8 cellular contexts compared by ENCODE assay signal in genomic region chr5:98768160-98769005, GRCh38. TPM values are rescaled to one million over a fixed set of nuclear protein-coding genes. Genes with fewer than 3 reads are reported as not detected.
DNase-seq lines count a peak whose midpoint lies in the region; ATAC-seq and TF ChIP-seq lines count a peak whose summit lies in the region.

No MANE protein-coding gene starts in this region.

- no peaks in the 10 kb centered on the region for H3K9me3 Mint-ChIP-seq in activated B cell treated with CpG ODN at 0.5 μM for 24 hours
- H3K9me3 Mint-ChIP-seq in mesothelial cell of epicardium, result no peaks in the 10 kb centered on the region

- H3K27ac Mint-ChIP-seq in activated B cell treated with CpG ODN at 0.5 μM for 24 hours (no peak overlapping the region), mesothelial cell of epicardium (no peak overlapping the region)

- H3K4me1 Mint-ChIP-seq in activated B cell treated with CpG ODN at 0.5 μM for 24 hours (peaks cover 40% of the 10 kb centered on the region), mesothelial cell of epicardium (peaks cover 38% of the 10 kb centered on the region)

- peaks cover 29% of the 10 kb centered on the region for H3K27me3 Mint-ChIP-seq in activated B cell treated with CpG ODN at 0.5 μM for 24 hours
- peaks cover 42% of the 10 kb centered on the region for H3K27me3 Mint-ChIP-seq in mesothelial cell of epicardium (ENCODE audit: low read depth)

- peak overlapping the region; percentile 96 for H3K4me3 Mint-ChIP-seq in activated B cell treated with CpG ODN at 0.5 μM for 24 hours
- H3K4me3 Mint-ChIP-seq in mesothelial cell of epicardium, result peak overlapping the region; percentile 76

- POLR2A ChIA-PET in AG04450 (lab: Yijun Ruan, JAX), result interaction anchor here (0.6 to 4.1 kb wide), 15 partner anchors 19 to 1234 kb away, joined by 3 to 30 read pairs (median 3); no protein-coding TSS in a partner anchor
- POLR2A ChIA-PET in activated B cell treated with CpG ODN at 0.5 μM for 24 hours (lab: Charles Lee), result interaction anchor here (0.6 to 1.2 kb wide), 3 partner anchors 166 to 1585 kb away, joined by 3 to 7 read pairs (median 6); no protein-coding TSS in a partner anchor

- TF ChIP-seq CTCF in AG04450 (IDR thresholded peaks at IDR 0.05; ENCODE audit: low read depth, low read length), result peak; percentile 99
- TF ChIP-seq CTCF in GM12875 (IDR thresholded peaks at IDR 0.05; ENCODE audit: borderline replicate concordance, insufficient read depth, low read depth, low read length), result peak; percentile 89
- TF ChIP-seq CTCF in activated B cell treated with CpG ODN at 0.5 μM for 24 hours (IDR thresholded peaks at IDR 0.05), result no peak
- peak; percentile 57 for TF ChIP-seq CTCF in mesothelial cell of epicardium (IDR thresholded peaks at IDR 0.05; ENCODE audit: unreplicated experiment)

- intact Hi-C loops in activated B cell treated with CpG ODN at 0.5 μM for 24 hours (cut with micrococcal nuclease), result loop anchor here (1.0 to 5.0 kb wide), 4 partner anchors 28 to 1236 kb away; no protein-coding TSS in a partner anchor

- no peaks in the 10 kb centered on the region; the same call in 1 of the 2 replicates for H3K9me3 ChIP-seq in AG04450 (ENCODE audit: control insufficient read depth, insufficient read depth, low read length)

- H3K36me3 Mint-ChIP-seq in activated B cell treated with CpG ODN at 0.5 μM for 24 hours (ENCODE audit: low read depth), result peaks cover 4% of the 10 kb centered on the region
- H3K36me3 Mint-ChIP-seq in mesothelial cell of epicardium, result no peaks in the 10 kb centered on the region

- no peaks in the 10 kb centered on the region for H3K27me3 ChIP-seq in AG04450 (ENCODE audit: control insufficient read depth, insufficient read depth, low read length)

- H3K4me3 ChIP-seq in AG04450 (ENCODE audit: low read depth, low read length) (peak overlapping the region; percentile 92), GM12875 (ENCODE audit: low read depth, low read length) (peak overlapping the region; percentile 64)

- peak; percentile 51 for ATAC-seq in HG02798 (IDR thresholded peaks at IDR 0.05; ENCODE audit: poor library complexity, unreplicated experiment)
- peak; percentile 28 for ATAC-seq in activated B cell treated with CpG ODN at 0.5 μM for 24 hours (ENCODE audit: low read depth)

- CTCF ChIA-PET in AG04450 (lab: Charles Lee) (interaction anchor here (0.6 to 5.4 kb wide), 89 partner anchors 11 to 1585 kb away, joined by 3 to 38 read pairs (median 4); partner anchors contain the start of gene RIOK2), activated B cell treated with CpG ODN at 0.5 μM for 24 hours (lab: Charles Lee) (interaction anchor here (0.6 to 3.7 kb wide), 14 partner anchors 9 to 1538 kb away, joined by 3 to 35 read pairs (median 4); no protein-coding TSS in a partner anchor)

- H3K27ac ChIP-seq in AG04450 (ENCODE audit: low read depth, low read length), result peak overlapping the region; percentile 97
- peak overlapping the region; percentile 82 for H3K27ac ChIP-seq in epithelial cell of prostate

- DNase-seq in AG04450 (ENCODE audit: low read depth, low spot score) (no peak), NCI-H1694 (lab: John Stamatoyannopoulos, UW) (peak; percentile 39), activated B cell treated with CpG ODN at 0.5 μM for 24 hours (peak; percentile 28), epithelial cell of prostate (ENCODE audit: low read depth, low spot score) (no peak), mesothelial cell of epicardium (ENCODE audit: low spot score in 2 of 2, unreplicated experiment in 2 of 2) (no peak), stromal cell of bone marrow (ENCODE audit: low read depth) (peak; percentile 65)

RNA-seq across cellular contexts. Expression of gene RGMB, which starts 5.1 kb away (rescaled TPM):
- polyA plus RNA-seq in AG04450 (2011; rRNA removed), result 53.6 and 57.7 TPM in 2 replicates
- polyA minus RNA-seq in AG04450 (2011; rRNA and poly(A)+ RNA removed), result 81.7 and 99.1 TPM in 2 replicates
- 12.7 and 13.8 TPM in 2 replicates for total RNA-seq in activated B cell treated with CpG ODN at 0.5 μM for 24 hours
- 11.0 to 11.8 TPM (median 11.1 TPM) in 3 replicates for total RNA-seq in mesothelial cell of epicardium

Comparison
In these comparisons a context has a peak if more than half of its experiments do, and no peak if none do; other contexts are left out.
1. DNase-seq: peak in NCI-H1694 (single experiment), activated B cell treated with CpG ODN at 0.5 μM for 24 hours (single experiment) and stromal cell of bone marrow (single experiment); none in AG04450 (single experiment), epithelial cell of prostate (single experiment) and mesothelial cell of epicardium (0 of 2).